2 cellular contexts compared by ENCODE assay signal in genomic region chr13:98272549-98272948, GRCh38.
TF ChIP-seq lines count a peak whose summit lies in the region.

No MANE protein-coding gene starts in this region.

TF ChIP-seq in GM23338, 12 proteins besides CTCF, POLR2A, EP300 and RAD21:
- TF ChIP-seq NANOG (IDR thresholded peaks at IDR 0.05; ENCODE audit: borderline replicate concordance) (no peak), CREB1 (CRISPR knock-in tag; IDR thresholded peaks at IDR 0.05; ENCODE audit: low read depth) (no peak), ZNF114 (CRISPR knock-in tag; IDR thresholded peaks at IDR 0.05) (no peak), ETS1 (IDR thresholded peaks at IDR 0.05) (no peak), POLR2AphosphoS5 (IDR thresholded peaks at IDR 0.05; ENCODE audit: low read depth) (no peak), EZH2 (IDR thresholded peaks at IDR 0.05; ENCODE audit: low read depth, unreplicated experiment) (no peak), REST (IDR thresholded peaks at IDR 0.05; ENCODE audit: unreplicated experiment) (no peak), JUNB (IDR thresholded peaks at IDR 0.05; ENCODE audit: unreplicated experiment) (no peak), EZH2phosphoT487 (IDR thresholded peaks at IDR 0.05; ENCODE audit: unreplicated experiment) (no peak), ZNF331 (CRISPR knock-in tag; IDR thresholded peaks at IDR 0.05; ENCODE audit: low read depth) (no peak), ZNF462 (CRISPR knock-in tag; IDR thresholded peaks at IDR 0.05) (no peak), STAT1 (IDR thresholded peaks at IDR 0.05; ENCODE audit: unreplicated experiment) (no peak)

TF ChIP-seq in H1, 55 proteins besides CTCF, POLR2A, EP300 and RAD21:
- TF ChIP-seq CBX8 (IDR thresholded peaks at IDR 0.05; ENCODE audit: borderline replicate concordance, low read depth, low read length) (no peak), HDAC6 (IDR thresholded peaks at IDR 0.05; ENCODE audit: low read depth, low read length) (no peak), SUZ12 (IDR thresholded peaks at IDR 0.05; ENCODE audit: low read length) (no peak), SP4 (IDR thresholded peaks at IDR 0.05; ENCODE audit: low read length) (no peak), CTBP2 (IDR thresholded peaks at IDR 0.05; ENCODE audit: borderline replicate concordance, insufficient read depth, insufficient read length, low read length) (no peak), GABPA (IDR thresholded peaks at IDR 0.05; ENCODE audit: borderline replicate concordance, insufficient read depth, low read length) (no peak), FOSL1 (IDR thresholded peaks at IDR 0.05; ENCODE audit: insufficient read depth, low read depth, low read length) (no peak), TAF7 (optimal IDR thresholded peaks at IDR 0.05; ENCODE audit: borderline replicate concordance, low read depth, low read length) (no peak)
